ENCODE assay signal across 13 cellular contexts in genomic region chr21:39187141-39187540, GRCh38.
"Had no signal": no experiment of that assay in that cellular context is flagged by ENCODE, and none has a peak within 500 bp of the region (broad histone marks: within the 10 kb centered on the region; RNA-seq: fewer than 3 reads in every experiment).

No MANE protein-coding gene starts in this region.

- H3K4me3 ChIP-seq: adrenal gland, right lobe of liver had no signal

- H3K27me3 ChIP-seq: adrenal gland, right lobe of liver had no signal

- H3K9me3 ChIP-seq: adrenal gland, right lobe of liver had no signal

- H3K27me3 Mint-ChIP-seq: activated CD8-positive, alpha-beta memory T cell treated with anti-CD3 and anti-CD28 coated beads, Interleukin-2, amount 10 ng/mL, durations not matched to agents 7 days and 5 days; activated T-cell treated with anti-CD3 and anti-CD28 coated beads, Interleukin-2, amount 50 U/mL, for 24 hours; effector memory CD8-positive, alpha-beta T cell had no signal

- H3K4me3 Mint-ChIP-seq: activated CD8-positive, alpha-beta memory T cell treated with anti-CD3 and anti-CD28 coated beads, Interleukin-2, amount 10 ng/mL, durations not matched to agents 7 days and 5 days; activated T-cell treated with anti-CD3 and anti-CD28 coated beads, Interleukin-2, amount 50 U/mL, for 24 hours; effector memory CD8-positive, alpha-beta T cell had no signal

- ATAC-seq: activated CD8-positive, alpha-beta memory T cell treated with anti-CD3 and anti-CD28 coated beads, Interleukin-2, amount 10 ng/mL, durations not matched to agents 7 days and 5 days; effector memory CD8-positive, alpha-beta T cell; left ventricle myocardium superior; right lobe of liver had no signal

- H3K36me3 ChIP-seq: adrenal gland, right lobe of liver had no signal

- H3K27ac ChIP-seq: adrenal gland, right lobe of liver had no signal

- DNase-seq: activated CD4-positive, alpha-beta T cell treated with anti-CD3 and anti-CD28 coated beads for 1 hour; activated CD4-positive, alpha-beta T cell treated with anti-CD3 and anti-CD28 coated beads, Interleukin-2, amount 50 U/mL, for 48 hours; activated CD8-positive, alpha-beta memory T cell treated with anti-CD3 and anti-CD28 coated beads, Interleukin-2, amount 10 ng/mL, durations not matched to agents 7 days and 5 days; activated gamma-delta T cell treated with Interleukin-2 at 50 U/mL for 16 hours; activated T-cell treated with anti-CD3 and anti-CD28 coated beads, Interleukin-2, amount 50 U/mL, for 24 hours; adrenal gland; central memory CD4-positive, alpha-beta T cell; effector memory CD8-positive, alpha-beta T cell; kidney; left ventricle myocardium superior; right lobe of liver; stimulated activated CD4-positive, alpha-beta T cell treated with anti-CD3 and anti-CD28 coated beads, Interleukin-1b, Interleukin-23, amount 100 ng/mL, for 48 hours; stimulated activated naive CD4-positive, alpha-beta T cell treated with Interleukin-2 at 50 U/mL for 16 hours had no signal

- H3K9me3 Mint-ChIP-seq: activated T-cell treated with anti-CD3 and anti-CD28 coated beads, Interleukin-2, amount 50 U/mL, for 24 hours; effector memory CD8-positive, alpha-beta T cell had no signal
